Comparison of ENCODE assay signal across 8 cellular contexts in the genomic region with DNA sequence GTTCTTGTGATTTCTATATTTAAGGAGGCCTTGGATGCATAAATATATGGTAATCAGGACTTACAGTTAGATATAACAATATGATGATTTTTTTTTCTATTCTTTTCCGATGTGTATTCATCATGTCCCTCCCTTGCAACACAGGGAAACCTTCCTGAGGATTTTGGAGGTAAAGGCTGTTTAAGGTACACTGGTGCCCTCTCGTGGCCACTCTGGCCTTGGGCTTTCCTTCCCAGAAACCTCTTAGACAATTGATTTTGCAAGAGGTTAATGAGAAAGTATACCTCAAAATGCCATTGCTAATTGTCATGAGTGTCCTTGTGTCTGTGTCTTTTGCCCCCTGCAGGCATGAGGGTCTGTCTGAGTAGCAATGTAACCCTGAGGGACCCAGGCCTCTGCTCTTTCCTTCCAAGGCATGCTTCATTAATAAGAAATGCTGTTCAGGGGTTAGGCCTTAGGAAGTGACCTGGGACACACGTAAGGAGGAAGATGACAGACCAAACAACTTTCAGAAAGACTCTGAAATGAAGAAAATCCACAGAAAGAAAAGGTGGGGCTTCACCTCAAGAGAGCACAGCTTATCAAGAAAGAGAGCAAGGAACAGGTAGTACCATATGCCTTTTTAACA.
DNase-seq lines count a peak whose midpoint lies in the region; ATAC-seq, FAIRE-seq and TF ChIP-seq lines count a peak whose summit lies in the region.

No MANE protein-coding gene starts in this region.

- H2AFZ ChIP-seq in SK-N-SH (ENCODE audit: low read depth) (no peak overlapping the region), mammary epithelial cell (ENCODE audit: low read depth, low read length) (no peak overlapping the region)

- intact Hi-C loops in mammary epithelial cell (cut with micrococcal nuclease) (loop anchor here (1.0 to 2.0 kb wide), 4 partner anchors 159 to 1295 kb away; partner anchors contain the start of gene EPHB1), kidney (cut with DNase I) (loop anchor here (5.0 kb wide), 1 partner anchor 1103 kb away; no protein-coding TSS in a partner anchor)

- H3K9me3 ChIP-seq in SK-N-SH (no peaks in the 10 kb centered on the region), mammary epithelial cell (replicated peaks; ENCODE audit: insufficient read depth, low read length) (no peaks in the 10 kb centered on the region), kidney (ENCODE audit: control insufficient read depth in 1 of 2, low read length in 2 of 2) (no peaks in the 10 kb centered on the region)

- H3K9ac ChIP-seq in SK-N-SH: no peak overlapping the region
- no peak overlapping the region for H3K9ac ChIP-seq in mammary epithelial cell (ENCODE audit: insufficient read depth, low read length)
- no peak overlapping the region for H3K9ac ChIP-seq in kidney (ENCODE audit: low read length in 2 of 2)

- DNase-seq in stimulated activated naive CD4-positive, alpha-beta T cell treated with Interleukin-2 at 50 U/mL for 16 hours (lab: John Stamatoyannopoulos, UW): peak; percentile 8
- DNase-seq in stimulated activated naive CD4-positive, alpha-beta T cell (lab: John Stamatoyannopoulos, UW): no peak
- peak; percentile 93 for DNase-seq in NCI-H1105 treated with DMSO at 0.1 percent for 48 hours (lab: John Stamatoyannopoulos, UW)
- DNase-seq in SK-N-SH: peak; percentile 57
- DNase-seq in mammary epithelial cell: peak; percentile 73
- peak; percentile 76 for DNase-seq in kidney
- DNase-seq in stimulated activated CD4-positive, alpha-beta T cell treated with anti-CD3 and anti-CD28 coated beads, Interleukin-2, amount 100 ng/mL, for 24 hours: peak; percentile 42 to 68

- ATAC-seq in GM19351 (IDR thresholded peaks at IDR 0.05; ENCODE audit: unreplicated experiment): no peak

- H3K4me2 ChIP-seq in SK-N-SH (no peak overlapping the region), mammary epithelial cell (ENCODE audit: insufficient read depth, low read depth, low read length) (no peak overlapping the region)

- in situ Hi-C loops in mammary epithelial cell (cut with MboI; ENCODE audit: low sequenced_read_pairs in 2 of 2): loop anchor here (25.0 kb wide), 2 partner anchors 1108 to 1283 kb away; partner anchors contain the start of gene EPHB1 (in 1 of the 2)

- 18% methylated on average over 3 of the region's 3 CpGs for WGBS in SK-N-SH (ENCODE audit: low lambda C conversion rate)
- WGBS in mammary epithelial cell (ENCODE audit: low coverage, missing lambda C conversion rate): 33% methylated on average over 3 of the region's 3 CpGs

- peak; percentile 96 for TF ChIP-seq CTCF in SK-N-SH (IDR thresholded peaks at IDR 0.05)
- TF ChIP-seq CTCF in mammary epithelial cell (conservative IDR thresholded peaks at IDR 0.05 in 1 of 2, IDR thresholded peaks at IDR 0.05 in 1 of 2; ENCODE audit: extremely low read depth in 1 of 2, insufficient read depth in 1 of 2, low read depth in 1 of 2, low read length in 2 of 2): peak; percentile 90 to 95
- peak; percentile 78 for TF ChIP-seq CTCF in kidney (IDR thresholded peaks at IDR 0.05; ENCODE audit: borderline replicate concordance, extremely low read depth, insufficient read depth)

- peak; percentile 80 for FAIRE-seq in kidney (lab: Jason Lieb, UNC)

- H3K4me3 ChIP-seq in SK-N-SH (ENCODE audit: low read depth in 2 of 2, low read length in 1 of 2) (no peak overlapping the region; a peak in 1 of 4 replicates), mammary epithelial cell (replicated peaks in 1 of 3; ENCODE audit: insufficient read depth in 1 of 3, low read depth in 2 of 3, low read length in 3 of 3) (no peak overlapping the region), kidney (ENCODE audit: low read length in 2 of 2) (no peak overlapping the region)

- dilution Hi-C loops in mammary epithelial cell (cut with HindIII; ENCODE audit: low sequenced_read_pairs): loop anchor here (25.0 kb wide), 1 partner anchor 133 kb away; no protein-coding TSS in a partner anchor

- H3K79me2 ChIP-seq in SK-N-SH (ENCODE audit: insufficient read depth): no peaks in the 10 kb centered on the region
- H3K79me2 ChIP-seq in mammary epithelial cell (ENCODE audit: insufficient read depth, low read length): no peaks in the 10 kb centered on the region

- no peak for TF ChIP-seq EP300 in SK-N-SH (IDR thresholded peaks at IDR 0.05; ENCODE audit: borderline replicate concordance in 1 of 2, low read depth in 1 of 2, low read length in 1 of 2)

- H3K36me3 ChIP-seq in SK-N-SH (replicated peaks in 1 of 2; ENCODE audit: control insufficient read depth in 1 of 2, insufficient read depth in 2 of 2, low read length in 1 of 2) (no peaks in the 10 kb centered on the region), mammary epithelial cell (ENCODE audit: insufficient read depth, low read length) (no peaks in the 10 kb centered on the region), kidney (ENCODE audit: control insufficient read depth in 1 of 2, insufficient read depth in 2 of 2, low read length in 2 of 2) (no peaks in the 10 kb centered on the region)

- no peaks in the 10 kb centered on the region for H3K4me1 ChIP-seq in SK-N-SH (ENCODE audit: control insufficient read depth in 1 of 2, insufficient read depth in 2 of 2, low read depth in 1 of 2, low read length in 1 of 2)
- H3K4me1 ChIP-seq in mammary epithelial cell (ENCODE audit: insufficient read depth, low read length): peaks cover 18% of the 10 kb centered on the region
- no peaks in the 10 kb centered on the region for H3K4me1 ChIP-seq in kidney (ENCODE audit: control insufficient read depth in 1 of 2, insufficient read depth in 1 of 2, low read depth in 1 of 2, low read length in 2 of 2)

- no peaks in the 10 kb centered on the region for H3K27me3 ChIP-seq in SK-N-SH (ENCODE audit: insufficient read depth)
- H3K27me3 ChIP-seq in mammary epithelial cell (ENCODE audit: insufficient read depth, low read length): no peaks in the 10 kb centered on the region

- no peaks in the 10 kb centered on the region for H3K9me2 ChIP-seq in SK-N-SH

- POLR2A ChIA-PET in SK-N-SH (lab: Yijun Ruan, JAX): no interaction called here

- H4K20me1 ChIP-seq in SK-N-SH (ENCODE audit: insufficient read depth): no peaks in the 10 kb centered on the region
- H4K20me1 ChIP-seq in mammary epithelial cell (ENCODE audit: insufficient read depth, low read length): no peaks in the 10 kb centered on the region

- no peaks in the 10 kb centered on the region for H3F3A ChIP-seq in SK-N-SH (replicated peaks; ENCODE audit: insufficient read depth)

- peak; percentile 94 for TF ChIP-seq RAD21 in SK-N-SH (IDR thresholded peaks at IDR 0.05; ENCODE audit: low read length)

- CTCF ChIA-PET in SK-N-SH (lab: Yijun Ruan, JAX) (interaction anchor here (0.8 to 5.8 kb wide), 11 partner anchors 10 to 1255 kb away, joined by 3 to 29 read pairs (median 4); partner anchors contain the start of gene EPHB1), mammary epithelial cell (lab: Charles Lee; ENCODE audit: low non-redundant PET) (no interaction called here)

- BruUV-seq in mammary epithelial cell (replicated peaks; lab: Mats Ljungman, UMichigan): no TSS peak

- H3K27ac ChIP-seq in SK-N-SH (ENCODE audit: low read depth in 2 of 2, low read length in 1 of 2) (no peak overlapping the region), mammary epithelial cell (ENCODE audit: insufficient read depth, low read depth, low read length) (peak overlapping the region; percentile 1), kidney (ENCODE audit: low read depth in 2 of 2, low read length in 2 of 2) (no peak overlapping the region)

TF ChIP-seq in SK-N-SH, 30 proteins besides CTCF, POLR2A, EP300 and RAD21:
- TF ChIP-seq, protein P1, sequence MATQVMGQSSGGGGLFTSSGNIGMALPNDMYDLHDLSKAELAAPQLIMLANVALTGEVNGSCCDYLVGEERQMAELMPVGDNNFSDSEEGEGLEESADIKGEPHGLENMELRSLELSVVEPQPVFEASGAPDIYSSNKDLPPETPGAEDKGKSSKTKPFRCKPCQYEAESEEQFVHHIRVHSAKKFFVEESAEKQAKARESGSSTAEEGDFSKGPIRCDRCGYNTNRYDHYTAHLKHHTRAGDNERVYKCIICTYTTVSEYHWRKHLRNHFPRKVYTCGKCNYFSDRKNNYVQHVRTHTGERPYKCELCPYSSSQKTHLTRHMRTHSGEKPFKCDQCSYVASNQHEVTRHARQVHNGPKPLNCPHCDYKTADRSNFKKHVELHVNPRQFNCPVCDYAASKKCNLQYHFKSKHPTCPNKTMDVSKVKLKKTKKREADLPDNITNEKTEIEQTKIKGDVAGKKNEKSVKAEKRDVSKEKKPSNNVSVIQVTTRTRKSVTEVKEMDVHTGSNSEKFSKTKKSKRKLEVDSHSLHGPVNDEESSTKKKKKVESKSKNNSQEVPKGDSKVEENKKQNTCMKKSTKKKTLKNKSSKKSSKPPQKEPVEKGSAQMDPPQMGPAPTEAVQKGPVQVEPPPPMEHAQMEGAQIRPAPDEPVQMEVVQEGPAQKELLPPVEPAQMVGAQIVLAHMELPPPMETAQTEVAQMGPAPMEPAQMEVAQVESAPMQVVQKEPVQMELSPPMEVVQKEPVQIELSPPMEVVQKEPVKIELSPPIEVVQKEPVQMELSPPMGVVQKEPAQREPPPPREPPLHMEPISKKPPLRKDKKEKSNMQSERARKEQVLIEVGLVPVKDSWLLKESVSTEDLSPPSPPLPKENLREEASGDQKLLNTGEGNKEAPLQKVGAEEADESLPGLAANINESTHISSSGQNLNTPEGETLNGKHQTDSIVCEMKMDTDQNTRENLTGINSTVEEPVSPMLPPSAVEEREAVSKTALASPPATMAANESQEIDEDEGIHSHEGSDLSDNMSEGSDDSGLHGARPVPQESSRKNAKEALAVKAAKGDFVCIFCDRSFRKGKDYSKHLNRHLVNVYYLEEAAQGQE (IDR thresholded peaks at IDR 0.05; ENCODE audit: low read depth, low read length): no peak
- peak; percentile 86 for TF ChIP-seq SMC3 (IDR thresholded peaks at IDR 0.05; ENCODE audit: low read depth, low read length)

Comparison
In these comparisons a context has a peak if more than half of its experiments do, and no peak if none do; other contexts are left out.
1. DNase-seq: peak in stimulated activated naive CD4-positive, alpha-beta T cell treated with Interleukin-2 at 50 U/mL for 16 hours (single experiment), NCI-H1105 treated with DMSO at 0.1 percent for 48 hours (single experiment), SK-N-SH (single experiment), mammary epithelial cell (single experiment), kidney (single experiment) and stimulated activated CD4-positive, alpha-beta T cell treated with anti-CD3 and anti-CD28 coated beads, Interleukin-2, amount 100 ng/mL, for 24 hours (2 of 2); none in stimulated activated naive CD4-positive, alpha-beta T cell (0 of 6).
2. Peak in every context shown above with its lines, with median percentiles within 50 percentile points of each other: CTCF ChIP-seq.